ENCODE assay signal across 7 cellular contexts in the genomic region with DNA sequence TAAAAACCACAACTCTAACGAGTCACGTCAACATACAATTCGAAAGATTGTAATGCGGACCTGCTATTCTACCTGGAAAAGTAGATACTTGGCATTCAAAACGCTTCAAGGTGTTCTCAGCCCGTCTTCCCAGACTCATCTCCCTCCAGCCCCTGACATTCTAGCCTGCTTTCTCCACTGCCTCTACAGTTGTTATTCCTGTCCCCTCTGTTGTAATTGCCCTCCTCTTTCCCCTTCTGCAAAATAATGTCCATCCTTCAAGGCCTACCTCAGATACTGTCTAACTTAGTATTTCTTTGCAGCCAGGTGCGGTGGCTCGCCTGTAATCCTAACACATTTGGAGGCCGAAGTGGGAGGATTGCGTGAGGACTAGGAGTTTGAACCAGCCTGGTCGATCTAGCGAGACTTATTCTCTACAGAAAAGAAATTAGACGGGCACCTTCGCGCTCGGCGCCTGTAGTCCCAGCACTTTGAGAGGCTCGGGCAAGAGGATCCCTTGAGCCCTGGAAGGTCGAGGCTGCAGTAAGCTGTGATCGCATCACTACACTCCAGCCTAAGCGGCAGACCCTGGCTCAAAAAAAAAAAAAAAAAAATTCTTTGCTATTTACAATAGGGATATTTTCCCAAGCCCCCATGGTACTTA. TPM values are rescaled to one million over a fixed set of nuclear protein-coding genes. Genes with fewer than 3 reads are reported as not detected.
A peak's percentile ranks its signal among the peaks of the same experiment; 100 is the strongest.
DNase-seq lines count a peak whose midpoint lies in the region; ATAC-seq and TF ChIP-seq lines count a peak whose summit lies in the region.

No MANE protein-coding gene starts in this region.

- peak overlapping the region; percentile 80 for H2AFZ ChIP-seq in hepatocyte

- H3K27ac Mint-ChIP-seq in stimulated activated effector memory CD8-positive, alpha-beta T cell treated with anti-CD3 and anti-CD28 coated beads, Interleukin-12 subunit alpha, Interleukin-12 subunit beta, amount 100 ng/mL, for 72 hours = peak overlapping the region; percentile 96

- H3K4me2 ChIP-seq in hepatocyte = peak overlapping the region; percentile 84

- peaks cover 31% of the 10 kb centered on the region for H3K36me3 Mint-ChIP-seq in stimulated activated effector memory CD8-positive, alpha-beta T cell treated with anti-CD3 and anti-CD28 coated beads, Interleukin-12 subunit alpha, Interleukin-12 subunit beta, amount 100 ng/mL, for 72 hours

- no peaks in the 10 kb centered on the region for H3K9me3 Mint-ChIP-seq in stimulated activated effector memory CD8-positive, alpha-beta T cell treated with anti-CD3 and anti-CD28 coated beads, Interleukin-12 subunit alpha, Interleukin-12 subunit beta, amount 100 ng/mL, for 72 hours

- DNase-seq in HFF-Myc (ENCODE audit: extremely low read depth, low read depth) (no peak), hepatocyte (ENCODE audit: low spot score) (no peak), pons (ENCODE audit: low spot score) (no peak), HT-29 (ENCODE audit: low spot score) (no peak)
- peak in 1 of 2 donors; percentile 49 for DNase-seq in stimulated activated effector memory CD8-positive, alpha-beta T cell treated with anti-CD3 and anti-CD28 coated beads, Interleukin-12 subunit alpha, Interleukin-12 subunit beta, amount 100 ng/mL, for 72 hours (ENCODE audit: low spot score in 2 of 2)

- no peaks in the 10 kb centered on the region for H3K27me3 ChIP-seq in hepatocyte

- 68% methylated on average over 21 of the region's 21 CpGs for WGBS in hepatocyte (ENCODE audit: low lambda C conversion rate, missing lambda C conversion rate)

- no peaks in the 10 kb centered on the region for H4K20me1 ChIP-seq in hepatocyte (ENCODE audit: insufficient read depth, poor library complexity, severe bottlenecking)

- no peaks in the 10 kb centered on the region for H3K9me2 ChIP-seq in hepatocyte (replicated peaks; ENCODE audit: insufficient read depth)

- no peak overlapping the region for H3K4me3 Mint-ChIP-seq in stimulated activated effector memory CD8-positive, alpha-beta T cell treated with anti-CD3 and anti-CD28 coated beads, Interleukin-12 subunit alpha, Interleukin-12 subunit beta, amount 100 ng/mL, for 72 hours

- H3K79me2 ChIP-seq in hepatocyte = peaks cover 29% of the 10 kb centered on the region

- H3K4me3 ChIP-seq in HFF-Myc (replicated peaks; ENCODE audit: low read depth, low read length) = peak overlapping the region; percentile 79
- peak overlapping the region; percentile 89 for H3K4me3 ChIP-seq in WI38 (ENCODE audit: low read depth, low read length)
- peak overlapping the region; percentile 73 for H3K4me3 ChIP-seq in hepatocyte

- TF ChIP-seq CTCF in HFF-Myc (IDR thresholded peaks at IDR 0.05; ENCODE audit: low read depth, low read length, missing control alignments) = no peak
- TF ChIP-seq CTCF in WI38 (IDR thresholded peaks at IDR 0.05; ENCODE audit: low read depth, low read length) = no peak
- TF ChIP-seq CTCF in hepatocyte (IDR thresholded peaks at IDR 0.05; ENCODE audit: poor library complexity) = no peak

- no peak for ATAC-seq in stimulated activated effector memory CD8-positive, alpha-beta T cell treated with anti-CD3 and anti-CD28 coated beads, Interleukin-12 subunit alpha, Interleukin-12 subunit beta, amount 100 ng/mL, for 72 hours
- ATAC-seq in HG03442 (IDR thresholded peaks at IDR 0.05; ENCODE audit: unreplicated experiment) = no peak

- H3K4me1 ChIP-seq in hepatocyte (ENCODE audit: insufficient read depth) = peaks cover 19% of the 10 kb centered on the region

- no peaks in the 10 kb centered on the region for H3K36me3 ChIP-seq in hepatocyte (replicated peaks; ENCODE audit: insufficient read depth, low read depth)

- no peaks in the 10 kb centered on the region for H3K9me3 ChIP-seq in hepatocyte (ENCODE audit: low read depth)

- H3K4me1 Mint-ChIP-seq in stimulated activated effector memory CD8-positive, alpha-beta T cell treated with anti-CD3 and anti-CD28 coated beads, Interleukin-12 subunit alpha, Interleukin-12 subunit beta, amount 100 ng/mL, for 72 hours = peaks cover 9% of the 10 kb centered on the region

- peak overlapping the region; percentile 93 for H3K27ac ChIP-seq in hepatocyte

RNA-seq across cellular contexts. Expression of a gene that starts 0.8 kb away (rescaled TPM):
- total RNA-seq in hepatocyte = 75.4 and 80.8 TPM in 2 replicates
- 54.4 and 65.7 TPM in 2 replicates for polyA plus RNA-seq in hepatocyte
- 34.9 and 43.7 TPM in 2 replicates for total RNA-seq in HT-29 (2014; rRNA removed; shearing (Covaris generic))

RNA-seq across cellular contexts. Expression of a gene that starts 33.2 kb away (rescaled TPM):
- total RNA-seq in hepatocyte = 96.4 and 99.6 TPM in 2 replicates
- polyA plus RNA-seq in hepatocyte = 51.8 and 55.0 TPM in 2 replicates
- total RNA-seq in HT-29 (2014; rRNA removed; shearing (Covaris generic)) = 47.0 and 49.0 TPM in 2 replicates
